In the genomic region with DNA sequence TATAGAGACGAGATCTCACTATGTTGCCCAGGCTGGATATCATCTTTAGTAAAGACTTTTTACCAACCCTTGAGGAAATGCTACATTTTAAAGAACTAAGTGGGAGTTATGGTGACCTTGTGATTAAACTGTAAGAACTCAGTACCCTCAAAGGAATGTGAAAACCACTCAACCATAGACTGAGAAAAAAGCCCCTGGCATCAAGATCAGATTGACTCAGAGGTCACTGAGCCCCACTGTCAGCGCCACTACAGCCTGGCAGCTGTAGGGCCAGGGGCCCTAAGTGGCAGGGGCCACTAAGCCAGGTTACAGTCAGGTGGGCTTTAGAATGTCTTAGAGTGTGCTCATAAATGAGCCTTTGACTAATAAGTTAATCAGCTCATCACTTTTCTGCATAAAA, we compare ENCODE assay signal across 15 cellular contexts.
"Had no signal": no experiment of that assay in that cellular context is flagged by ENCODE, and none has a peak within 500 bp of the region (broad histone marks: within the 10 kb centered on the region; RNA-seq: fewer than 3 reads in every experiment).

No MANE protein-coding gene starts in this region.

- ATAC-seq: activated CD4-positive, alpha-beta T cell treated with anti-CD3 and anti-CD28 coated beads for 36 hours; gastroesophageal sphincter had no signal

- H3K4me3 Mint-ChIP-seq: activated CD4-positive, alpha-beta memory T cell treated with anti-CD3 and anti-CD28 coated beads for 36 hours; activated CD4-positive, alpha-beta T cell treated with anti-CD3 and anti-CD28 coated beads for 36 hours; activated T-helper 1 cell treated with anti-CD3 and anti-CD28 coated beads, Interleukin-12 subunit alpha, Interleukin-12 subunit beta, Interleukin-2, Interleukin-4 antibody, amounts not matched to agents 30 ng/mL and 10 ng/mL and 1 ng/mL, durations not matched to agents 14 hours and 24 hours and 36 hours; endodermal cell; naive B cell had no signal

- H3K27ac ChIP-seq: dorsolateral prefrontal cortex, gastroesophageal sphincter, left ventricle myocardium inferior, right atrium auricular region, stomach, WERI-Rb-1 had no signal

- H3K27ac Mint-ChIP-seq: activated CD4-positive, alpha-beta memory T cell treated with anti-CD3 and anti-CD28 coated beads for 36 hours; activated CD4-positive, alpha-beta T cell treated with anti-CD3 and anti-CD28 coated beads for 36 hours; activated T-helper 1 cell treated with anti-CD3 and anti-CD28 coated beads, Interleukin-12 subunit alpha, Interleukin-12 subunit beta, Interleukin-2, Interleukin-4 antibody, amounts not matched to agents 30 ng/mL and 10 ng/mL and 1 ng/mL, durations not matched to agents 14 hours and 24 hours and 36 hours; endodermal cell had no signal

- DNase-seq: activated CD4-positive, alpha-beta memory T cell treated with anti-CD3 and anti-CD28 coated beads for 36 hours; activated CD4-positive, alpha-beta T cell treated with anti-CD3 and anti-CD28 coated beads for 36 hours; activated naive CD4-positive, alpha-beta T cell; dorsolateral prefrontal cortex; endodermal cell; left ventricle myocardium inferior; naive B cell; occipital lobe; stimulated activated CD4-positive, alpha-beta T cell treated with anti-CD3 and anti-CD28 coated beads, Interleukin-2, amount 100 ng/mL, for 48 hours; stomach; WERI-Rb-1 had no signal

- H3K4me1 ChIP-seq: gastroesophageal sphincter, left ventricle myocardium inferior, right atrium auricular region, stomach had no signal

- H3K9me3 ChIP-seq: gastroesophageal sphincter, right atrium auricular region, stomach had no signal

- FAIRE-seq: islet of Langerhans had no signal

- H3K9me3 Mint-ChIP-seq: activated CD4-positive, alpha-beta memory T cell treated with anti-CD3 and anti-CD28 coated beads for 36 hours; activated T-helper 1 cell treated with anti-CD3 and anti-CD28 coated beads, Interleukin-12 subunit alpha, Interleukin-12 subunit beta, Interleukin-2, Interleukin-4 antibody, amounts not matched to agents 30 ng/mL and 10 ng/mL and 1 ng/mL, durations not matched to agents 14 hours and 24 hours and 36 hours had no signal

- H3K27me3 Mint-ChIP-seq: activated CD4-positive, alpha-beta memory T cell treated with anti-CD3 and anti-CD28 coated beads for 36 hours; activated CD4-positive, alpha-beta T cell treated with anti-CD3 and anti-CD28 coated beads for 36 hours; naive B cell had no signal

- H3K4me3 ChIP-seq: dorsolateral prefrontal cortex, gastroesophageal sphincter, left ventricle myocardium inferior, right atrium auricular region, stomach had no signal

- H3K4me1 Mint-ChIP-seq: endodermal cell had no signal

- H3K36me3 ChIP-seq: left ventricle myocardium inferior, right atrium auricular region, WERI-Rb-1 had no signal

- H3K27me3 ChIP-seq: gastroesophageal sphincter, right atrium auricular region, stomach had no signal
